In the genomic region with DNA sequence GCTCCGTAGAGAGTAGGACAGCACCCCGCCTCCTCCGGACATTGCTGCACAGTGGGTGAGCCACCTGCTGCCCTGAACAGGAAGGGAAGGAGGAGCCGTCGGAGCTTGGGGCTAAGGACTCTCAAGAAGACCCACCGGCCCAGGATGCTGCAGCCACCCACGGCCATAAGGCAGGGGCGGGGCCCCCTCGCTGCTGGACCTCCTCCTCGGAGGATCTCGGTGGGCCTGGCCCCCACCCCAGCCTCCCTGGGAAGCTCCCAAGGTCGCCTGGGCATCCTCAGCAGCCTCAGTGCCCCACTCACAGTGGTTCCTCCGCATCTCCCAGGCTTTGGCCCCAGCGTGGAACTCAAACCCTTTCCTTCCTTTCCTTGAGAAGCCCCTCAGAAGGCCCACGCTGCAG, we compare ENCODE assay signal across 26 cellular contexts.
DNase-seq lines count a peak whose midpoint lies in the region; ATAC-seq, FAIRE-seq and TF ChIP-seq lines count a peak whose summit lies in the region.
"Had no signal": no experiment of that assay in that cellular context is flagged by ENCODE, and none has a peak within 500 bp of the region (broad histone marks: within the 10 kb centered on the region; RNA-seq: fewer than 3 reads in every experiment).

No MANE protein-coding gene starts in this region.

- DNase-seq in natural killer cell treated with Interleukin-12 subunit alpha and Interleukin-12 subunit beta and Interleukin-15 and Interleukin-18, amount 100 ng/mL, for 72 hours (ENCODE audit: low spot score): peak; percentile 50
- DNase-seq in natural killer cell (no peak), glutamatergic neuron (peak; percentile 4), posterior vena cava (ENCODE audit: low spot score) (peak; percentile 53), HTR-8/SVneo (ENCODE audit: insufficient read length, low spot score) (no peak), T-helper 9 cell (no peak), osteocyte (ENCODE audit: extremely low spot score, unreplicated experiment) (no peak)
- DNase-seq: activated CD4-positive, alpha-beta memory T cell treated with anti-CD3 and anti-CD28 coated beads, Interleukin-2, amount 10 ng/mL, durations not matched to agents 7 days and 5 days; activated CD4-positive, alpha-beta T cell treated with anti-CD3 and anti-CD28 coated beads for 1 hour; activated gamma-delta T cell treated with Interleukin-2 at 50 U/mL for 16 hours; activated T-cell treated with anti-CD3 and anti-CD28 coated beads for 4 hours; amniotic stem cell; brain microvascular endothelial cell; effector memory CD4-positive, alpha-beta T cell; NCI-H2029 treated with DMSO at 0.1 percent for 48 hours; NCI-H69; stimulated activated CD8-positive, alpha-beta memory T cell treated with anti-CD3 and anti-CD28 coated beads, Interleukin-4, amount 100 ng/mL, for 48 hours; stimulated activated naive CD8-positive, alpha-beta T cell treated with anti-CD3 and anti-CD28 coated beads, Interleukin-15, amount 100 ng/mL, for 72 hours had no signal

- H3K36me3 Mint-ChIP-seq in natural killer cell treated with Interleukin-12 subunit alpha and Interleukin-12 subunit beta and Interleukin-15 and Interleukin-18, amount 100 ng/mL, for 72 hours: peaks cover 9% of the 10 kb centered on the region
- H3K36me3 Mint-ChIP-seq in natural killer cell: peaks cover 11% of the 10 kb centered on the region
- H3K36me3 Mint-ChIP-seq in glutamatergic neuron (ENCODE audit: unreplicated experiment): peaks cover 23% of the 10 kb centered on the region
- H3K36me3 Mint-ChIP-seq in osteocyte (ENCODE audit: unreplicated experiment): no peaks in the 10 kb centered on the region
- H3K36me3 Mint-ChIP-seq: T-cell, type B pancreatic cell had no signal

- H3K27me3 Mint-ChIP-seq in natural killer cell treated with Interleukin-12 subunit alpha and Interleukin-12 subunit beta and Interleukin-15 and Interleukin-18, amount 100 ng/mL, for 72 hours: peaks cover 42 to 50% of the 10 kb centered on the region in 2 donors
- H3K27me3 Mint-ChIP-seq in natural killer cell (ENCODE audit: low read depth in 2 of 2) (peaks cover 41 to 43% of the 10 kb centered on the region in 2 donors), glutamatergic neuron (ENCODE audit: unreplicated experiment) (peaks cover 9% of the 10 kb centered on the region), osteocyte (ENCODE audit: unreplicated experiment) (no peaks in the 10 kb centered on the region)

- ATAC-seq in natural killer cell treated with Interleukin-12 subunit alpha and Interleukin-12 subunit beta and Interleukin-15 and Interleukin-18, amount 100 ng/mL, for 72 hours: peak in 1 of 2 donors; percentile 41
- ATAC-seq in natural killer cell: no peak
- ATAC-seq: HCT116; psoas muscle; stimulated activated naive CD8-positive, alpha-beta T cell treated with anti-CD3 and anti-CD28 coated beads, Interleukin-15, amount 100 ng/mL, for 72 hours; T-cell had no signal

- H3K9me3 Mint-ChIP-seq in natural killer cell treated with Interleukin-12 subunit alpha and Interleukin-12 subunit beta and Interleukin-15 and Interleukin-18, amount 100 ng/mL, for 72 hours: peaks cover 7% of the 10 kb centered on the region
- H3K9me3 Mint-ChIP-seq in natural killer cell (peaks cover 0 to 4% of the 10 kb centered on the region in 2 donors), glutamatergic neuron (ENCODE audit: unreplicated experiment) (peaks cover 2% of the 10 kb centered on the region), osteocyte (ENCODE audit: unreplicated experiment) (peaks cover 22% of the 10 kb centered on the region)
- H3K9me3 Mint-ChIP-seq: type B pancreatic cell had no signal

- H3K4me1 Mint-ChIP-seq in natural killer cell treated with Interleukin-12 subunit alpha and Interleukin-12 subunit beta and Interleukin-15 and Interleukin-18, amount 100 ng/mL, for 72 hours (ENCODE audit: low read depth in 2 of 2): no peaks in the 10 kb centered on the region
- H3K4me1 Mint-ChIP-seq in natural killer cell (no peaks in the 10 kb centered on the region), glutamatergic neuron (ENCODE audit: low read depth, unreplicated experiment) (peaks cover 4% of the 10 kb centered on the region), osteocyte (ENCODE audit: unreplicated experiment) (no peaks in the 10 kb centered on the region)
- H3K4me1 Mint-ChIP-seq: activated CD4-positive, alpha-beta memory T cell treated with anti-CD3 and anti-CD28 coated beads, Interleukin-2, amount 10 ng/mL, durations not matched to agents 7 days and 5 days; stimulated activated naive CD8-positive, alpha-beta T cell treated with anti-CD3 and anti-CD28 coated beads, Interleukin-15, amount 100 ng/mL, for 72 hours; T-cell had no signal

- no peak for FAIRE-seq in HTR-8/SVneo (lab: Jason Lieb, UNC)
- FAIRE-seq: GM18507, keratinocyte, RCC 7860 had no signal

- H3K4me3 Mint-ChIP-seq in natural killer cell treated with Interleukin-12 subunit alpha and Interleukin-12 subunit beta and Interleukin-15 and Interleukin-18, amount 100 ng/mL, for 72 hours: no peak overlapping the region
- H3K4me3 Mint-ChIP-seq in natural killer cell: no peak overlapping the region
- no peak overlapping the region for H3K4me3 Mint-ChIP-seq in glutamatergic neuron (ENCODE audit: unreplicated experiment)
- no peak overlapping the region for H3K4me3 Mint-ChIP-seq in osteocyte (ENCODE audit: unreplicated experiment)
- H3K4me3 Mint-ChIP-seq: activated CD4-positive, alpha-beta memory T cell treated with anti-CD3 and anti-CD28 coated beads, Interleukin-2, amount 10 ng/mL, durations not matched to agents 7 days and 5 days; neural progenitor cell; stimulated activated naive CD8-positive, alpha-beta T cell treated with anti-CD3 and anti-CD28 coated beads, Interleukin-15, amount 100 ng/mL, for 72 hours; T-cell; type B pancreatic cell had no signal

- H3K27ac Mint-ChIP-seq in natural killer cell treated with Interleukin-12 subunit alpha and Interleukin-12 subunit beta and Interleukin-15 and Interleukin-18, amount 100 ng/mL, for 72 hours: no peak overlapping the region
- H3K27ac Mint-ChIP-seq in natural killer cell (no peak overlapping the region), glutamatergic neuron (ENCODE audit: unreplicated experiment) (no peak overlapping the region), osteocyte (ENCODE audit: unreplicated experiment) (no peak overlapping the region)
- H3K27ac Mint-ChIP-seq: activated CD4-positive, alpha-beta memory T cell treated with anti-CD3 and anti-CD28 coated beads, Interleukin-2, amount 10 ng/mL, durations not matched to agents 7 days and 5 days; neural progenitor cell; stimulated activated naive CD8-positive, alpha-beta T cell treated with anti-CD3 and anti-CD28 coated beads, Interleukin-15, amount 100 ng/mL, for 72 hours; T-cell; type B pancreatic cell had no signal

- intact Hi-C loops in natural killer cell (cut with micrococcal nuclease): no loop called here
- intact Hi-C loops in posterior vena cava (cut with DNase I): no loop called here

- TF ChIP-seq CTCF in natural killer cell (IDR thresholded peaks at IDR 0.05) (no peak), glutamatergic neuron (IDR thresholded peaks at IDR 0.05; ENCODE audit: partially characterized antibody, unreplicated experiment) (no peak), osteocyte (IDR thresholded peaks at IDR 0.05) (no peak)

Comparison
In these comparisons a context has a peak if more than half of its experiments do, and no peak if none do; other contexts are left out.
1. DNase-seq: peak in natural killer cell treated with Interleukin-12 subunit alpha and Interleukin-12 subunit beta and Interleukin-15 and Interleukin-18, amount 100 ng/mL, for 72 hours (single experiment), glutamatergic neuron (single experiment) and posterior vena cava (single experiment); none in natural killer cell (single experiment), HTR-8/SVneo (single experiment), T-helper 9 cell (single experiment) and osteocyte (single experiment).